23 cellular contexts compared by ENCODE assay signal in genomic region chr13:113645329-113645728, GRCh38. TPM values are rescaled to one million over a fixed set of nuclear protein-coding genes. Genes with fewer than 3 reads are reported as not detected.
"Had no signal": no experiment of that assay in that cellular context is flagged by ENCODE, and none has a peak within 500 bp of the region (broad histone marks: within the 10 kb centered on the region; RNA-seq: fewer than 3 reads in every experiment).

No MANE protein-coding gene starts in this region.

- H3K4me1 ChIP-seq: breast epithelium, uterus had no signal

- ATAC-seq: activated CD8-positive, alpha-beta T cell treated with anti-CD3 and anti-CD28 coated beads for 36 hours; activated T-helper 17 cell treated with anti-CD3 and anti-CD28 coated beads, Interleukin-2, amount 50 U/mL, for 72 hours; heart left ventricle; left cardiac atrium; natural killer cell; T-helper 17 cell had no signal

- H3K9me3 ChIP-seq: breast epithelium, heart left ventricle, tibial artery, uterus had no signal

- DNase-seq: activated CD4-positive, alpha-beta T cell treated with anti-CD3 and anti-CD28 coated beads, Interleukin-2, amount 10 ng/mL, durations not matched to agents 7 days and 5 days; activated CD8-positive, alpha-beta T cell treated with anti-CD3 and anti-CD28 coated beads for 36 hours; activated naive CD8-positive, alpha-beta T cell treated with anti-CD3 and anti-CD28 coated beads for 36 hours; activated T-cell treated with anti-CD3 and anti-CD28 coated beads, Interleukin-2, amount 50 U/mL, for 1 hour; cortex of kidney; heart left ventricle; left cardiac atrium; natural killer cell; stimulated activated CD4-positive, alpha-beta T cell treated with anti-CD3 and anti-CD28 coated beads, Interleukin-1b, Interleukin-23, amount 100 ng/mL, for 48 hours; substantia nigra; SW 1271; T-helper 17 cell; uterus had no signal

- H3K27ac ChIP-seq: breast epithelium, epithelial cell of prostate, heart left ventricle, skin epidermis, tibial artery, uterus had no signal

- H3K4me3 ChIP-seq: breast epithelium, heart left ventricle, skin epidermis, tibial artery, uterus had no signal

- H3K27me3 ChIP-seq: breast epithelium, heart left ventricle, tibial artery, uterus had no signal

- H3K36me3 ChIP-seq: breast epithelium, uterus had no signal

RNA-seq across cellular contexts. Expression of gene ATP4B, which starts 12.7 kb away (rescaled TPM):
- total RNA-seq: activated CD4-positive, alpha-beta T cell treated with anti-CD3 and anti-CD28 coated beads, Interleukin-2, amount 10 ng/mL, durations not matched to agents 7 days and 5 days; activated CD8-positive, alpha-beta T cell treated with anti-CD3 and anti-CD28 coated beads for 36 hours; activated naive CD8-positive, alpha-beta T cell treated with anti-CD3 and anti-CD28 coated beads for 36 hours; activated T-helper 17 cell treated with anti-CD3 and anti-CD28 coated beads, Interleukin-2, amount 50 U/mL, for 72 hours; breast epithelium; fibroblast of villous mesenchyme; heart left ventricle; left cardiac atrium; lung microvascular endothelial cell; mesothelial cell of epicardium; natural killer cell; osteocyte; progenitor cell of endocrine pancreas; T-helper 17 cell had no signal
- polyA plus RNA-seq: heart left ventricle had no signal

RNA-seq across cellular contexts. Expression of gene GRK1, which starts 21.7 kb away (rescaled TPM):
- total RNA-seq: activated naive CD8-positive, alpha-beta T cell treated with anti-CD3 and anti-CD28 coated beads for 36 hours; breast epithelium; fibroblast of villous mesenchyme; lung microvascular endothelial cell; natural killer cell; osteocyte had no signal
